Comparison of ENCODE assay signal across 1 cellular context in genomic region chr5:149474198-149474597, GRCh38.
A peak's percentile ranks its signal among the peaks of the same experiment; 100 is the strongest.
TF ChIP-seq lines count a peak whose summit lies in the region.

No MANE protein-coding gene starts in this region.

TF ChIP-seq in K562, 482 proteins besides CTCF, POLR2A, EP300 and RAD21 (continued from another document):
- 0 out of 2 replicates have a peak, but pooled peaks have one; percentile 29 for TF ChIP-seq MGA (IDR thresholded peaks at IDR 0.05)
